10 cellular contexts compared by ENCODE assay signal in the genomic region with DNA sequence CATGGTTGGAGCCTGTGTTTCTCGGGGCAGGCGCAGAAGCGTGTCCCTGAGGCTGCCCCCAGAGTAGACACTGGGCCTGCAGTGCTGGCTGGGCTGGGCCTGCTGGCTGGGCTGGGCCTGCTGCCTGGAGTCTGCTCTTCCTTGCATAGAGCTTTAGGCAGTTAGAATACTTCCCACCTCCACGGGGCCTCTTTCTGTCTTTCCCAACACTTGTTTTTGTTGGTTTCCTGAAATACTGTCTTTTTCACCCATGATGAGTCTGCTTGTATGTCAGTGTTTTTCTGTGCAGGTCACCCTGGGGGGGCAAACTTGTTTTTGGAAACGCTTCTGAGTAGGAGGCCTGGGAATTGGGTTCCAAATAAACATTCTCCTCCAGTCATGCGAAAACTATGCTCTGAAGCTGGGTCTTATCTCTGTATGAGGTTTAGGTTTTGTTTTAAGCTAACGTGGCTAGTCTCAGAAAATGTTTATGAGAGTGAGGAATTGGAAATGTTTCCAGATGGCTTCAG. TPM values are rescaled to one million over a fixed set of nuclear protein-coding genes. Genes with fewer than 3 reads are reported as not detected.
DNase-seq lines count a peak whose midpoint lies in the region; TF ChIP-seq lines count a peak whose summit lies in the region.
"Had no signal": no experiment of that assay in that cellular context is flagged by ENCODE, and none has a peak within 500 bp of the region (broad histone marks: within the 10 kb centered on the region; RNA-seq: fewer than 3 reads in every experiment).

No MANE protein-coding gene starts in this region.

- peak; percentile 87 for DNase-seq in ELF-1 (ENCODE audit: low read depth, low spot score)
- peak in 1 of 2 donors; percentile 73 for DNase-seq in ascending aorta (ENCODE audit: low spot score in 2 of 2)
- peak; percentile 97 for DNase-seq in hepatic stellate cell (ENCODE audit: low spot score)
- peak; percentile 86 for DNase-seq in skeletal muscle cell (ENCODE audit: low read depth)
- DNase-seq in nucleus accumbens (lab: John Stamatoyannopoulos, UW) = no peak
- no peak for DNase-seq in NAMALWA (ENCODE audit: low spot score)
- DNase-seq in activated T-cell treated with anti-CD3 and anti-CD28 coated beads for 4 hours = no peak
- no peak for DNase-seq in G401 (ENCODE audit: low spot score)
- DNase-seq: stimulated activated CD4-positive, alpha-beta T cell treated with anti-CD3 and anti-CD28 coated beads, Interleukin-12 subunit alpha, Interleukin-12 subunit beta, amount 100 ng/mL, for 4 hours had no signal

- intact Hi-C loops in ascending aorta (cut with DNase I) = loop anchor here (2.0 kb wide), 1 partner anchor 34 kb away; no protein-coding TSS in a partner anchor

- H3K9me3 ChIP-seq in ascending aorta = no peaks in the 10 kb centered on the region

- H3K4me3 ChIP-seq in ascending aorta = no peak overlapping the region
- H3K4me3 ChIP-seq in skeletal muscle cell (ENCODE audit: low read depth, low read length) = no peak overlapping the region

- H3K27me3 ChIP-seq in ascending aorta = no peaks in the 10 kb centered on the region

- peak overlapping the region; percentile 77 for H3K27ac ChIP-seq in ascending aorta
- H3K27ac ChIP-seq: epithelial cell of prostate had no signal

- peaks cover 9 to 26% of the 10 kb centered on the region in 2 donors for H3K4me1 ChIP-seq in ascending aorta

- in situ Hi-C loops in G401 (cut with HindIII; ENCODE audit: low sequenced_read_pairs) = no loop called here

- H3K36me3 ChIP-seq in ascending aorta = peaks cover 17 to 49% of the 10 kb centered on the region in 2 donors

- no peak for TF ChIP-seq CTCF in ascending aorta (IDR thresholded peaks at IDR 0.05)

RNA-seq across cellular contexts. Expression of a gene that starts 32.2 kb away (rescaled TPM):
- 39.8 TPM for total RNA-seq in ascending aorta
- 15.9 and 24.9 TPM in 2 replicates for total RNA-seq in G401 (2014; rRNA removed; shearing (Covaris generic))

RNA-seq across cellular contexts. Expression of a gene that starts 32.2 kb away (rescaled TPM):
- total RNA-seq in ascending aorta = 74.5 TPM
- total RNA-seq in G401 (2014; rRNA removed; shearing (Covaris generic)) = 41.8 and 46.7 TPM in 2 replicates

Comparison
In these comparisons a context has a peak if more than half of its experiments do, and no peak if none do; other contexts are left out.
1. DNase-seq: peak in ELF-1 (single experiment), hepatic stellate cell (single experiment) and skeletal muscle cell (single experiment); none in nucleus accumbens (0 of 56), NAMALWA (single experiment), activated T-cell treated with anti-CD3 and anti-CD28 coated beads for 4 hours (single experiment) and G401 (single experiment).